In genomic region chr5:110514030-110514429, GRCh38 we compare ENCODE assay signal across 28 cellular contexts.
"Had no signal": no experiment of that assay in that cellular context is flagged by ENCODE, and none has a peak within 500 bp of the region (broad histone marks: within the 10 kb centered on the region; RNA-seq: fewer than 3 reads in every experiment).

No MANE protein-coding gene starts in this region.

- H3K27me3 ChIP-seq: ascending aorta, cardiac muscle cell had no signal

- H3K9me3 ChIP-seq: ascending aorta had no signal

- ATAC-seq: activated CD8-positive, alpha-beta T cell treated with anti-CD3 and anti-CD28 coated beads for 36 hours; activated naive CD8-positive, alpha-beta T cell treated with anti-CD3 and anti-CD28 coated beads, Interleukin-2, amount 50 U/mL, for 24 hours; activated T-cell treated with anti-CD3 and anti-CD28 coated beads, Interleukin-2, amount 50 U/mL, for 4 hours; activated T-cell treated with anti-CD3 and anti-CD28 coated beads, Interleukin-2, amount 50 U/mL, for 72 hours; activated T-helper 17 cell treated with anti-CD3 and anti-CD28 coated beads, Interleukin-2, amount 50 U/mL, for 72 hours had no signal

- H3K4me1 ChIP-seq: ascending aorta had no signal

- H3K27ac ChIP-seq: ascending aorta, cardiac muscle cell, VCaP had no signal

- H3K4me3 ChIP-seq: ascending aorta, cardiac muscle cell had no signal

- H3K36me3 ChIP-seq: ascending aorta, cardiac muscle cell had no signal

- DNase-seq: activated B cell treated with CpG ODN at 0.5 μM for 24 hours; activated CD4-positive, alpha-beta memory T cell treated with anti-CD3 and anti-CD28 coated beads for 36 hours; activated CD4-positive, alpha-beta T cell treated with anti-CD3 and anti-CD28 coated beads for 4 hours; activated CD4-positive, alpha-beta T cell treated with anti-CD3 and anti-CD28 coated beads, Interleukin-2, amount 10 ng/mL, durations not matched to agents 24 days and 14 days; activated CD4-positive, alpha-beta T cell treated with anti-CD3 and anti-CD28 coated beads, Interleukin-2, amount 50 U/mL, for 1 hour; activated CD4-positive, alpha-beta T cell treated with anti-CD3 and anti-CD28 coated beads, Interleukin-2, amount 50 U/mL, for 4 hours; activated CD4-positive, CD25-positive, alpha-beta regulatory T cell treated with anti-CD3 and anti-CD28 coated beads, Interleukin-2, amount 50 U/mL, for 72 hours; activated CD8-positive, alpha-beta memory T cell treated with anti-CD3 and anti-CD28 coated beads, Interleukin-2, amount 50 U/mL, for 4 hours; activated CD8-positive, alpha-beta T cell treated with anti-CD3 and anti-CD28 coated beads for 36 hours; activated gamma-delta T cell; activated naive CD4-positive, alpha-beta T cell treated with anti-CD3 and anti-CD28 coated beads, Interleukin-2, amount 10 ng/mL, durations not matched to agents 7 days and 5 days; activated naive CD4-positive, alpha-beta T cell treated with Interleukin-2 at 50 U/mL for 16 hours; activated naive CD8-positive, alpha-beta T cell treated with anti-CD3 and anti-CD28 coated beads, Interleukin-2, amount 10 ng/mL, durations not matched to agents 7 days and 5 days; activated naive CD8-positive, alpha-beta T cell treated with anti-CD3 and anti-CD28 coated beads, Interleukin-2, amount 50 U/mL, for 24 hours; activated T-cell treated with anti-CD3 and anti-CD28 coated beads for 4 hours; activated T-cell treated with anti-CD3 and anti-CD28 coated beads, Interleukin-2, amount 50 U/mL, for 1 hour; activated T-cell treated with anti-CD3 and anti-CD28 coated beads, Interleukin-2, amount 50 U/mL, for 4 hours; activated T-cell treated with anti-CD3 and anti-CD28 coated beads, Interleukin-2, amount 50 U/mL, for 72 hours; amygdala; anterior cingulate cortex; caudate nucleus; cerebellar nuclear complex; T-helper 2 cell; T-helper 9 cell had no signal
